Comparison of ENCODE assay signal across 9 cellular contexts in the genomic region with DNA sequence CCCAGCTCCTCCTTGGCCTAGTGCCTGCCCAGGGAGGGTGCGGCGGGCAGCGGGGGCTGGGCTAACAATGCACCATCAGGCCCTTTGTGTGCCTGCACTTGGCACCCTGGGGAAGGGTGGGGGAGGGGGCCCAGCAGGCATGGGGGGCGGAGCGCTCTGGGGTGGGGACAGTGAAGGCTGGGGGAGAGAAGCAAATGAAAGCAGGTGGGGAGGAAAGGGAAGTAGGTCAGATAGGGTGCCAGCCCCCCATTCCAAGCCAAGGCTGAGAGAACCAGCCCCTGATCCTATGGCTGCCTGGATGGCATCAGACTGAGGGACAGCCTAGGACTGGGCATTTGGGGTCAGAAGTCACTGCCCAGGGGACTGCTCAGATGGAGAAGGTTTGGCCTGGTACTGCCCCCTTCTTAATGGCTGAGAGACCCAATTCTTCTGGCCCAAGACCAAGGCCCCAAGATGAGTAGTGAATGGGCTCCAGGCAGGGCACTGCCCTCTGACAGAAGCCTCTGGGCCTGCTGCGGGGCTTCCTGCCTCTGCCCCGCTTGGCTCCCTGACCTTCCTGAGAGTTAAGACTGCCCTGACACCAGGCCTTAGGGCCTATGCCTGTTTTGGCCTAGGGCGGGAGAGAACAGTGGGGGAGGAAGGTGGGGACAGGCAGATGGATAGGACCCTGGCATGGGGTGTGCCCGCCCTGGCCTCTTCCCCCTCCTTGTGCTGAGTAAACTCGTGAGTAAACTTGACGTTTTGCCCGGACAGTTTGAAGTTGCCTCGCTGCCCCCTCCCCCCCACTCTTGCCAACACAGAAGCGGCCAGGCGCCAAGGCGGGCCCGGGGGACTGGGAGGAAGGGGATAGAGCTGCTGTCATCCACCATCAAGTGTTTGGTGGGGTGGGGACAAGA. TPM values are rescaled to one million over a fixed set of nuclear protein-coding genes. Genes with fewer than 3 reads are reported as not detected.
A peak's percentile ranks its signal among the peaks of the same experiment; 100 is the strongest.
DNase-seq lines count a peak whose midpoint lies in the region; ATAC-seq and TF ChIP-seq lines count a peak whose summit lies in the region.
"Had no signal": no experiment of that assay in that cellular context is flagged by ENCODE, and none has a peak within 500 bp of the region (broad histone marks: within the 10 kb centered on the region; RNA-seq: fewer than 3 reads in every experiment).

No MANE protein-coding gene starts in this region.

- DNase-seq in CD14-positive monocyte (ENCODE audit: low spot score) (peak; percentile 74), endothelial cell (ENCODE audit: low spot score) (no peak), NCI-H1105 (lab: John Stamatoyannopoulos, UW) (no peak), GM10266 (ENCODE audit: extremely low spot score) (no peak), HEK293T (ENCODE audit: extremely low spot score) (no peak)
- no peak for DNase-seq in natural killer cell treated with Interleukin-12 subunit alpha and Interleukin-12 subunit beta and Interleukin-15 and Interleukin-18, amount 100 ng/mL, for 72 hours (ENCODE audit: low spot score)

- H3F3A ChIP-seq in OCI-LY1 (ENCODE audit: insufficient read depth, low read length): peaks cover 4% of the 10 kb centered on the region; the same call in 1 of the 2 replicates

- CTCF ChIA-PET in HEK293T (lab: Yijun Ruan, JAX): no interaction called here

- no peaks in the 10 kb centered on the region for H4K20me1 ChIP-seq in OCI-LY1 (ENCODE audit: insufficient read depth, low read length)

- H3K36me3 Mint-ChIP-seq in CD14-positive monocyte (peaks cover 3 to 16% of the 10 kb centered on the region in 2 donors), endothelial cell (ENCODE audit: low read depth, unreplicated experiment) (peaks cover 4% of the 10 kb centered on the region)
- no peaks in the 10 kb centered on the region for H3K36me3 Mint-ChIP-seq in natural killer cell treated with Interleukin-12 subunit alpha and Interleukin-12 subunit beta and Interleukin-15 and Interleukin-18, amount 100 ng/mL, for 72 hours

- H3K27me3 Mint-ChIP-seq in CD14-positive monocyte (ENCODE audit: low read depth in 3 of 3): no peaks in the 10 kb centered on the region
- peaks cover 6% of the 10 kb centered on the region for H3K27me3 Mint-ChIP-seq in endothelial cell (ENCODE audit: unreplicated experiment)
- no peaks in the 10 kb centered on the region for H3K27me3 Mint-ChIP-seq in natural killer cell treated with Interleukin-12 subunit alpha and Interleukin-12 subunit beta and Interleukin-15 and Interleukin-18, amount 100 ng/mL, for 72 hours

- no peak for ATAC-seq in natural killer cell treated with Interleukin-12 subunit alpha and Interleukin-12 subunit beta and Interleukin-15 and Interleukin-18, amount 100 ng/mL, for 72 hours
- ATAC-seq in HG02973 (IDR thresholded peaks at IDR 0.05; ENCODE audit: unreplicated experiment): no peak

- no peak overlapping the region for H2AFZ ChIP-seq in OCI-LY1 (ENCODE audit: low read length)

- no peak overlapping the region for H3K4me3 ChIP-seq in OCI-LY1 (ENCODE audit: low read depth, low read length, poor library complexity, severe bottlenecking)

- H3K36me3 ChIP-seq in OCI-LY1 (ENCODE audit: insufficient read depth, low read length): no peaks in the 10 kb centered on the region

- TF ChIP-seq CTCF in CD14-positive monocyte (IDR thresholded peaks at IDR 0.05): no peak
- no peak for TF ChIP-seq CTCF in OCI-LY1 (IDR thresholded peaks at IDR 0.05; ENCODE audit: low read length)
- no peak for TF ChIP-seq CTCF in endothelial cell (IDR thresholded peaks at IDR 0.05; ENCODE audit: unreplicated experiment)
- no peak for TF ChIP-seq CTCF in GM10266 (IDR thresholded peaks at IDR 0.05; ENCODE audit: control insufficient read depth, insufficient read depth, low read depth, missing control alignments)

- H3K9me3 Mint-ChIP-seq in CD14-positive monocyte (no peaks in the 10 kb centered on the region), endothelial cell (ENCODE audit: unreplicated experiment) (no peaks in the 10 kb centered on the region)
- no peaks in the 10 kb centered on the region for H3K9me3 Mint-ChIP-seq in natural killer cell treated with Interleukin-12 subunit alpha and Interleukin-12 subunit beta and Interleukin-15 and Interleukin-18, amount 100 ng/mL, for 72 hours

- intact Hi-C loops in CD14-positive monocyte (cut with micrococcal nuclease): loop anchor here (5.0 kb wide), 2 partner anchors 33 to 47 kb away; partner anchors contain the start of genes ADAM15 (in 1 of the 2), CKS1B (in 1 of the 2) and SHC1 (in 1 of the 2)

- H3K27me3 ChIP-seq in OCI-LY1 (ENCODE audit: insufficient read depth, low read length): no peaks in the 10 kb centered on the region

- H3K4me3 Mint-ChIP-seq in CD14-positive monocyte (peak overlapping the region; percentile 95 to 98), endothelial cell (ENCODE audit: unreplicated experiment) (peak overlapping the region; percentile 67)
- peak overlapping the region; percentile 76 for H3K4me3 Mint-ChIP-seq in natural killer cell treated with Interleukin-12 subunit alpha and Interleukin-12 subunit beta and Interleukin-15 and Interleukin-18, amount 100 ng/mL, for 72 hours

- H3K27ac Mint-ChIP-seq in CD14-positive monocyte (peak overlapping the region; percentile 94 to 100 (median 99)), endothelial cell (ENCODE audit: unreplicated experiment) (no peak overlapping the region)
- peak overlapping the region; percentile 94 to 98 for H3K27ac Mint-ChIP-seq in natural killer cell treated with Interleukin-12 subunit alpha and Interleukin-12 subunit beta and Interleukin-15 and Interleukin-18, amount 100 ng/mL, for 72 hours

- H3K4me2 ChIP-seq in OCI-LY1 (ENCODE audit: low read length): peak overlapping the region; percentile 99; the same call in 1 of the 2 replicates

- no peaks in the 10 kb centered on the region for H3K9me3 ChIP-seq in OCI-LY1 (ENCODE audit: low read length)

- H3K79me2 ChIP-seq in OCI-LY1 (ENCODE audit: insufficient read depth, low read length): no peaks in the 10 kb centered on the region

- H3K9ac ChIP-seq in OCI-LY1 (ENCODE audit: low read length): no peak overlapping the region

- POLR2A ChIA-PET in HEK293T (lab: Yijun Ruan, JAX): interaction anchor here (1.1 to 2.0 kb wide), 3 partner anchors 9 to 49 kb away, joined by 3 to 17 read pairs (median 8); no protein-coding TSS in a partner anchor

- H3K9me2 ChIP-seq in OCI-LY1 (ENCODE audit: low read depth, low read length): no peaks in the 10 kb centered on the region

- peaks cover 45% of the 10 kb centered on the region for H3K4me1 Mint-ChIP-seq in CD14-positive monocyte
- H3K4me1 Mint-ChIP-seq in endothelial cell (ENCODE audit: unreplicated experiment): peaks cover 30% of the 10 kb centered on the region
- H3K4me1 Mint-ChIP-seq in natural killer cell treated with Interleukin-12 subunit alpha and Interleukin-12 subunit beta and Interleukin-15 and Interleukin-18, amount 100 ng/mL, for 72 hours (ENCODE audit: low read depth in 2 of 2): peaks cover 34 to 45% of the 10 kb centered on the region in 2 donors

- H3K27ac ChIP-seq in OCI-LY1 (ENCODE audit: low read depth, low read length, poor library complexity, severe bottlenecking): peak overlapping the region; percentile 69

- peaks cover 32% of the 10 kb centered on the region for H3K4me1 ChIP-seq in OCI-LY1 (ENCODE audit: insufficient read depth, low read length, severe bottlenecking)

TF ChIP-seq in HEK293T, 16 proteins besides CTCF, POLR2A, EP300 and RAD21:
- no peak for TF ChIP-seq L3MBTL2 (conservative IDR thresholded peaks at IDR 0.05)
- no peak for TF ChIP-seq SP1 (IDR thresholded peaks at IDR 0.05)
- no peak for TF ChIP-seq TARDBP (IDR thresholded peaks at IDR 0.05)
- TF ChIP-seq ZNF384 (IDR thresholded peaks at IDR 0.05): no peak
- no peak for TF ChIP-seq PKNOX1 (IDR thresholded peaks at IDR 0.05)
- TF ChIP-seq BHLHE40 (IDR thresholded peaks at IDR 0.05; ENCODE audit: borderline replicate concordance): no peak
- no peak for TF ChIP-seq HDGF (IDR thresholded peaks at IDR 0.05; ENCODE audit: borderline replicate concordance)
- TF ChIP-seq ARNT (IDR thresholded peaks at IDR 0.05): no peak
- no peak for TF ChIP-seq LEF1 (IDR thresholded peaks at IDR 0.05; ENCODE audit: borderline replicate concordance)
- no peak for TF ChIP-seq FOXA1 (IDR thresholded peaks at IDR 0.05)
- TF ChIP-seq ELF4 (IDR thresholded peaks at IDR 0.05): no peak

RNA-seq across cellular contexts. Expression of gene ZBTB7B, which starts 2.7 kb away (rescaled TPM):
- polyA plus RNA-seq in CD14-positive monocyte: 1 to 10 TPM; 6.3 to 9.6 TPM
- total RNA-seq in endothelial cell (ENCODE audit: unreplicated experiment): 23.3 TPM
- total RNA-seq in natural killer cell treated with Interleukin-12 subunit alpha and Interleukin-12 subunit beta and Interleukin-15 and Interleukin-18, amount 100 ng/mL, for 72 hours: 100 to 1,000 TPM in 1 of 2 donors, 10 to 100 TPM in 1; 78.4 to 107 TPM

RNA-seq across cellular contexts. Expression of gene LENEP, which starts 11.9 kb away (rescaled TPM):
- polyA plus RNA-seq in CD14-positive monocyte: not detected
- total RNA-seq in endothelial cell (ENCODE audit: unreplicated experiment): 0.82 TPM
- total RNA-seq in natural killer cell treated with Interleukin-12 subunit alpha and Interleukin-12 subunit beta and Interleukin-15 and Interleukin-18, amount 100 ng/mL, for 72 hours: 1 to 10 TPM in 1 of 2 donors, under 1 TPM in 1; 0.48 to 4.3 TPM

RNA-seq across cellular contexts. Expression of gene FLAD1, which starts 22.2 kb away (rescaled TPM):
- polyA plus RNA-seq in CD14-positive monocyte: 10 to 100 TPM; 31.5 to 35.1 TPM
- 35.9 TPM for total RNA-seq in endothelial cell (ENCODE audit: unreplicated experiment)
- total RNA-seq in natural killer cell treated with Interleukin-12 subunit alpha and Interleukin-12 subunit beta and Interleukin-15 and Interleukin-18, amount 100 ng/mL, for 72 hours: 10 to 100 TPM; 53.1 to 84.2 TPM

RNA-seq across cellular contexts. Expression of gene DCST2, which starts 28.3 kb away (rescaled TPM):
- polyA plus RNA-seq in CD14-positive monocyte: not detected
- 2.8 TPM for total RNA-seq in endothelial cell (ENCODE audit: unreplicated experiment)
- total RNA-seq in natural killer cell treated with Interleukin-12 subunit alpha and Interleukin-12 subunit beta and Interleukin-15 and Interleukin-18, amount 100 ng/mL, for 72 hours: under 1 TPM in 1 of 2 donors, not detected in 1; 0.57 TPM

RNA-seq across cellular contexts. Expression of gene DCST1, which starts 28.3 kb away (rescaled TPM):
- polyA plus RNA-seq in CD14-positive monocyte: not detected
- total RNA-seq in endothelial cell (ENCODE audit: unreplicated experiment): not detected
- not detected for total RNA-seq in natural killer cell treated with Interleukin-12 subunit alpha and Interleukin-12 subunit beta and Interleukin-15 and Interleukin-18, amount 100 ng/mL, for 72 hours
- total RNA-seq: dermis microvascular lymphatic vessel endothelial cell had no signal
